ENCODE assay signal across 22 cellular contexts in genomic region chr16:57814896-57815295, GRCh38. TPM values are rescaled to one million over a fixed set of nuclear protein-coding genes. Genes with fewer than 3 reads are reported as not detected.
DNase-seq lines count a peak whose midpoint lies in the region; ATAC-seq, FAIRE-seq and TF ChIP-seq lines count a peak whose summit lies in the region.
"Had no signal": no experiment of that assay in that cellular context is flagged by ENCODE, and none has a peak within 500 bp of the region (broad histone marks: within the 10 kb centered on the region; RNA-seq: fewer than 3 reads in every experiment).

No MANE protein-coding gene starts in this region.

- H2BK12ac ChIP-seq in neuronal stem cell (ENCODE audit: low read length), result no peak overlapping the region

- H3K79me2 ChIP-seq in HepG2 (ENCODE audit: insufficient read depth, low read length), result no peaks in the 10 kb centered on the region

- H3K27ac Mint-ChIP-seq in T-helper 17 cell, result no peak overlapping the region
- peak overlapping the region in 1 of 2 donors; percentile 87 for H3K27ac Mint-ChIP-seq in natural killer cell

- peaks cover 25% of the 10 kb centered on the region for H3K4me1 Mint-ChIP-seq in T-helper 17 cell
- H3K4me1 Mint-ChIP-seq in activated T-cell treated with anti-CD3 and anti-CD28 coated beads, Interleukin-2, amount 50 U/mL, for 4 hours (ENCODE audit: low read depth), result peaks cover 26% of the 10 kb centered on the region
- H3K4me1 Mint-ChIP-seq in natural killer cell, result peaks cover 46 to 58% of the 10 kb centered on the region in 2 donors

- H2AFZ ChIP-seq in HepG2 (ENCODE audit: low read length) (no peak overlapping the region), neuronal stem cell (ENCODE audit: low read length) (peak overlapping the region; percentile 27)

- TF ChIP-seq EP300 in HepG2 (IDR thresholded peaks at IDR 0.05; ENCODE audit: low read depth in 2 of 2, low read length in 2 of 2) (no peak), HepG2 (CRISPR knock-in tag; IDR thresholded peaks at IDR 0.05; ENCODE audit: borderline replicate concordance) (no peak)

- H2BK15ac ChIP-seq in neuronal stem cell (ENCODE audit: low read length), result no peak overlapping the region

- H3K4ac ChIP-seq in neuronal stem cell (ENCODE audit: low read length), result no peak overlapping the region

- H3K18ac ChIP-seq in neuronal stem cell (ENCODE audit: low read length), result no peak overlapping the region

- H3K27me3 ChIP-seq in HepG2 (ENCODE audit: control insufficient read depth in 1 of 2, insufficient read depth in 2 of 2, low read length in 2 of 2) (no peaks in the 10 kb centered on the region), right lobe of liver (no peaks in the 10 kb centered on the region), neuronal stem cell (ENCODE audit: control insufficient read depth in 3 of 3, insufficient read depth in 3 of 3, low read depth in 1 of 3, low read length in 3 of 3) (peaks cover 0 to 2% (median 0%) of the 10 kb centered on the region in 3 experiments)

- H2AK5ac ChIP-seq in neuronal stem cell (ENCODE audit: low read depth, low read length), result no peak overlapping the region

- H3K9me3 Mint-ChIP-seq in activated T-cell treated with anti-CD3 and anti-CD28 coated beads, Interleukin-2, amount 50 U/mL, for 4 hours, result no peaks in the 10 kb centered on the region
- H3K9me3 Mint-ChIP-seq in natural killer cell, result no peaks in the 10 kb centered on the region

- H3K27ac ChIP-seq in HepG2 (ENCODE audit: extremely low read length, insufficient read depth, low read length) (no peak overlapping the region), right lobe of liver (no peak overlapping the region), neuronal stem cell (replicated peaks; ENCODE audit: low read length) (no peak overlapping the region)
- H3K27ac ChIP-seq: HL-60 had no signal

- H3K14ac ChIP-seq in neuronal stem cell (ENCODE audit: low read length), result no peak overlapping the region

- ATAC-seq in HepG2, result no peak
- ATAC-seq in right lobe of liver, result no peak
- ATAC-seq in T-helper 17 cell, result no peak
- no peak for ATAC-seq in activated T-cell treated with anti-CD3 and anti-CD28 coated beads, Interleukin-2, amount 50 U/mL, for 4 hours
- no peak for ATAC-seq in natural killer cell
- ATAC-seq: PC-3 had no signal

- CTCF ChIA-PET in HepG2 (lab: Yijun Ruan, JAX; ENCODE audit: low intra/inter-chr PET ratio, low total read pairs), result no interaction called here

- H3K36me3 Mint-ChIP-seq in T-helper 17 cell (ENCODE audit: low read depth) (no peaks in the 10 kb centered on the region), natural killer cell (no peaks in the 10 kb centered on the region)
- no peaks in the 10 kb centered on the region for H3K36me3 Mint-ChIP-seq in activated T-cell treated with anti-CD3 and anti-CD28 coated beads, Interleukin-2, amount 50 U/mL, for 4 hours (ENCODE audit: insufficient read depth)

- in situ Hi-C loops in HepG2 (cut with HindIII; ENCODE audit: extremely low pct_ligation_motif_present, low pct_unique_long_range_greater_than_20kb), result no loop called here

- H2BK5ac ChIP-seq in neuronal stem cell (ENCODE audit: low read length), result no peak overlapping the region

- POLR2A ChIA-PET in HepG2 (lab: Yijun Ruan, JAX), result interaction anchor here (1.4 kb wide), 1 partner anchor 12 kb away, joined by 5 read pairs; no protein-coding TSS in a partner anchor

- TF ChIP-seq RAD21 in HepG2 (CRISPR knock-in tag; IDR thresholded peaks at IDR 0.05), result no peak

- H3K23ac ChIP-seq in neuronal stem cell (ENCODE audit: low read depth, low read length, poor library complexity), result no peak overlapping the region

- H3K27me3 Mint-ChIP-seq in T-helper 17 cell (no peaks in the 10 kb centered on the region), natural killer cell (ENCODE audit: low read depth in 2 of 2) (no peaks in the 10 kb centered on the region)
- peaks cover 4% of the 10 kb centered on the region for H3K27me3 Mint-ChIP-seq in activated T-cell treated with anti-CD3 and anti-CD28 coated beads, Interleukin-2, amount 50 U/mL, for 4 hours (ENCODE audit: low read depth)

- intact Hi-C loops in HepG2 (cut with micrococcal nuclease; ENCODE audit: unreplicated experiment), result no loop called here
- intact Hi-C loops in right lobe of liver (cut with DNase I), result no loop called here
- intact Hi-C loops in natural killer cell (cut with micrococcal nuclease), result loop anchor here (5.0 kb wide), 3 partner anchors 78 to 238 kb away; partner anchors contain the start of genes ADGRG3 and KATNB1
- intact Hi-C loops in cardiac septum (cut with DNase I), result no loop called here

- no peak overlapping the region for H2BK120ac ChIP-seq in neuronal stem cell (ENCODE audit: low read depth, low read length)

- H3K36me3 ChIP-seq in HepG2 (replicated peaks in 1 of 2; ENCODE audit: control insufficient read depth in 1 of 2, insufficient read depth in 2 of 2, low read length in 2 of 2) (no peaks in the 10 kb centered on the region), right lobe of liver (no peaks in the 10 kb centered on the region), neuronal stem cell (replicated peaks in 1 of 2; ENCODE audit: control insufficient read depth in 2 of 2, insufficient read depth in 2 of 2, low read length in 2 of 2) (no peaks in the 10 kb centered on the region)

- H4K20me1 ChIP-seq in HepG2 (ENCODE audit: insufficient read depth, low read length), result no peaks in the 10 kb centered on the region

- no peaks in the 10 kb centered on the region for H3K9me3 ChIP-seq in HepG2 (ENCODE audit: low read length)
- H3K9me3 ChIP-seq in right lobe of liver, result no peaks in the 10 kb centered on the region
- H3K9me3 ChIP-seq in neuronal stem cell (replicated peaks in 1 of 2; ENCODE audit: control insufficient read depth in 2 of 2, insufficient read depth in 1 of 2, low read depth in 1 of 2, low read length in 2 of 2), result no peaks in the 10 kb centered on the region
- no peaks in the 10 kb centered on the region for H3K9me3 ChIP-seq in T-helper 17 cell (ENCODE audit: control insufficient read depth, low read length, poor library complexity, severe bottlenecking)

- 88% methylated on average over 3 of the region's 3 CpGs for WGBS in HepG2 (ENCODE audit: low lambda C conversion rate)
- 100% methylated on average over 1 of the region's 3 CpGs for WGBS in right lobe of liver (ENCODE audit: insufficient coverage, low coverage, low lambda C conversion rate, missing lambda C conversion rate)
- no CpG with 5 or more reads among the region's 3 CpGs for WGBS in neuronal stem cell (ENCODE audit: extremely low coverage in 2 of 2, insufficient read length in 2 of 2, insufficient replicate concordance in 1 of 2), 2 donors

- H3K4me3 ChIP-seq in HepG2 (replicated peaks in 1 of 3; ENCODE audit: insufficient read depth in 1 of 3, low read depth in 2 of 3, low read length in 3 of 3), result no peak overlapping the region
- no peak overlapping the region for H3K4me3 ChIP-seq in right lobe of liver
- H3K4me3 ChIP-seq in epithelial cell of esophagus (ENCODE audit: low read length), result no peak overlapping the region
- no peak overlapping the region for H3K4me3 ChIP-seq in neuronal stem cell (ENCODE audit: low read length in 2 of 2)

- no peak overlapping the region for H3K4me2 ChIP-seq in HepG2 (ENCODE audit: low read depth, low read length)
- H3K4me2 ChIP-seq in neuronal stem cell (ENCODE audit: insufficient read depth, low read length, poor library complexity, severe bottlenecking), result no peak overlapping the region

- BruUV-seq in HepG2 (replicated peaks; lab: Mats Ljungman, UMichigan), result no TSS peak

- H4K8ac ChIP-seq in neuronal stem cell (ENCODE audit: low read depth, low read length), result no peak overlapping the region

- H3K79me1 ChIP-seq in neuronal stem cell (ENCODE audit: low read depth, low read length), result no peaks in the 10 kb centered on the region

- TF ChIP-seq CTCF in HepG2 (CRISPR knock-in tag; IDR thresholded peaks at IDR 0.05) (no peak), right lobe of liver (IDR thresholded peaks at IDR 0.05) (no peak), epithelial cell of esophagus (IDR thresholded peaks at IDR 0.05; ENCODE audit: insufficient read depth, low read depth, low read length, missing control alignments) (no peak), natural killer cell (IDR thresholded peaks at IDR 0.05) (no peak)

- FAIRE-seq in HepG2 (lab: Jason Lieb, UNC), result no peak
- FAIRE-seq: GM12892 had no signal

- H3K9ac ChIP-seq in HepG2 (ENCODE audit: insufficient read depth, low read depth, low read length) (no peak overlapping the region), neuronal stem cell (ENCODE audit: low read depth, low read length, poor library complexity) (no peak overlapping the region)

- TF ChIP-seq POLR2A in HepG2 (IDR thresholded peaks at IDR 0.05; ENCODE audit: insufficient read depth in 1 of 2, low read depth in 2 of 2, low read length in 2 of 2), result no peak
- TF ChIP-seq POLR2A in right lobe of liver (IDR thresholded peaks at IDR 0.05), result no peak

- H4K91ac ChIP-seq in neuronal stem cell (ENCODE audit: low read depth, low read length, poor library complexity), result no peak overlapping the region

- H3K4me1 ChIP-seq in HepG2 (ENCODE audit: insufficient read depth, low read length) (peaks cover 45% of the 10 kb centered on the region), right lobe of liver (peaks cover 0 to 12% (median 5%) of the 10 kb centered on the region in 4 donors), neuronal stem cell (ENCODE audit: control insufficient read depth in 2 of 2, insufficient read depth in 1 of 2, low read depth in 1 of 2, low read length in 2 of 2) (peaks cover 11 to 13% of the 10 kb centered on the region in 2 donors)

- H3K4me3 Mint-ChIP-seq in T-helper 17 cell, result no peak overlapping the region
- no peak overlapping the region for H3K4me3 Mint-ChIP-seq in activated T-cell treated with anti-CD3 and anti-CD28 coated beads, Interleukin-2, amount 50 U/mL, for 4 hours
- no peak overlapping the region for H3K4me3 Mint-ChIP-seq in natural killer cell

- DNase-seq in HepG2 (ENCODE audit: low spot score) (no peak), right lobe of liver (no peak), epithelial cell of esophagus (ENCODE audit: low read depth) (peak; percentile 29), neuronal stem cell (ENCODE audit: low spot score) (no peak), T-helper 17 cell (no peak), natural killer cell (no peak), cardiac septum (ENCODE audit: low spot score) (no peak)
- no peak for DNase-seq in activated T-cell treated with anti-CD3 and anti-CD28 coated beads, Interleukin-2, amount 50 U/mL, for 4 hours
- DNase-seq: 8988T, C1 segment of cervical spinal cord, DND-41, GDM1, GOT3, KG1, NCI-H1105 treated with DMSO at 0.1 percent for 48 hours, NCI-H187 treated with DMSO at 0.1 percent for 48 hours, NCI-H446, NCI-H748 treated with DMSO at 0.1 percent for 48 hours, PC-3, Right ventricle myocardium superior had no signal

RNA-seq across cellular contexts. Expression of gene KIFC3, which starts 12.6 kb away (rescaled TPM):
- total RNA-seq in HepG2 (2016; rRNA removed; fragmentation: Illumina TruSeq; extraction: Trizol), result 30.0 and 45.3 TPM in 2 replicates
- 11.2 and 13.3 TPM in 2 replicates for total RNA-seq in HepG2 (2016; cell fraction: cytosol; rRNA removed; fragmentation: Illumina TruSeq; extraction: Trizol; ENCODE audit: low read depth)
- total RNA-seq in HepG2 (2016; cell fraction: insoluble cytoplasmic fraction; rRNA removed; fragmentation: Illumina TruSeq; extraction: Trizol), result 26.2 and 45.1 TPM in 2 replicates
- total RNA-seq in HepG2 (2016; cell fraction: membrane; rRNA removed; fragmentation: Illumina TruSeq; extraction: Trizol), result 23.6 and 24.3 TPM in 2 replicates
- total RNA-seq in HepG2 (2016; cell fraction: nucleus; rRNA removed; fragmentation: Illumina TruSeq; extraction: Trizol), result 39.1 and 45.8 TPM in 2 replicates
- polyA plus RNA-seq in HepG2 (2011; rRNA removed), result 42.1 and 70.6 TPM in 2 replicates
- polyA plus RNA-seq in HepG2 (2011; cell fraction: cytosol; rRNA removed), result 43.4 and 59.0 TPM in 2 replicates
- 225 and 236 TPM in 2 replicates for polyA plus RNA-seq in HepG2 (2011; cell fraction: nucleus; rRNA removed)
- 21.3 and 43.4 TPM in 2 replicates for polyA plus RNA-seq in HepG2 (2012)
- 14.4 and 14.6 TPM in 2 replicates for polyA plus RNA-seq in HepG2 (2016; cell fraction: cytosol; fragmentation: Illumina TruSeq; extraction: Trizol; ENCODE audit: low read depth)
- 20.2 and 24.5 TPM in 2 replicates for polyA plus RNA-seq in HepG2 (2016; cell fraction: insoluble cytoplasmic fraction; fragmentation: Illumina TruSeq; extraction: Trizol; ENCODE audit: low read depth)
- polyA plus RNA-seq in HepG2 (2016; cell fraction: membrane; fragmentation: Illumina TruSeq; extraction: Trizol; ENCODE audit: low read depth), result 13.8 and 19.9 TPM in 2 replicates
- 79.4 and 80.8 TPM in 2 replicates for polyA plus RNA-seq in HepG2 (2016; cell fraction: nucleus; fragmentation: Illumina TruSeq; extraction: Trizol; ENCODE audit: insufficient read depth, low read depth)
- 132 and 141 TPM in 2 replicates for polyA minus RNA-seq in HepG2 (2011; rRNA and poly(A)+ RNA removed; ENCODE audit: low replicate concordance)
- 31.9 and 33.7 TPM in 2 replicates for polyA minus RNA-seq in HepG2 (2011; cell fraction: cytosol; rRNA and poly(A)+ RNA removed)
- polyA minus RNA-seq in HepG2 (2011; cell fraction: nucleus; rRNA and poly(A)+ RNA removed), result 94.9 and 117 TPM in 2 replicates
- 10 to 100 TPM; 20.3 to 88.9 (median 46.4) TPM for total RNA-seq in right lobe of liver
- 1.3 TPM for polyA plus RNA-seq in neuronal stem cell (2013, experiment 1 of 2)
- 1.1 TPM for polyA plus RNA-seq in neuronal stem cell (2013, experiment 2 of 2)
- 10 to 100 TPM in 1 of 2 donors, under 1 TPM in 1; 0.70 to 15.2 TPM for total RNA-seq in T-helper 17 cell
- total RNA-seq in activated T-cell treated with anti-CD3 and anti-CD28 coated beads, Interleukin-2, amount 50 U/mL, for 4 hours, result 1 to 10 TPM; 2.7 to 4.1 (median 3.2) TPM
- total RNA-seq in natural killer cell, result 100 to 1,000 TPM in 1 of 3 donors, 10 to 100 TPM in 2; 54.2 to 106 (median 84.9) TPM
- total RNA-seq in cardiac septum, result 70.1 TPM
